In genomic region chr13:44756411-44756810, GRCh38 we compare ENCODE assay signal across 16 cellular contexts.
DNase-seq lines count a peak whose midpoint lies in the region; ATAC-seq, FAIRE-seq and TF ChIP-seq lines count a peak whose summit lies in the region.
"Had no signal": no experiment of that assay in that cellular context is flagged by ENCODE, and none has a peak within 500 bp of the region (broad histone marks: within the 10 kb centered on the region; RNA-seq: fewer than 3 reads in every experiment).

No MANE protein-coding gene starts in this region.

- peak; percentile 52 for TF ChIP-seq POLR2A in endothelial cell of umbilical vein (IDR thresholded peaks at IDR 0.05; ENCODE audit: low read depth, low read length)

- H3K27me3 ChIP-seq in endothelial cell of umbilical vein (ENCODE audit: control insufficient read depth in 2 of 2, insufficient read depth in 2 of 2, low read length in 2 of 2) (no peaks in the 10 kb centered on the region), upper lobe of right lung (no peaks in the 10 kb centered on the region)
- H3K27me3 ChIP-seq: MG63, uterus had no signal

- DNase-seq in COLO829 (ENCODE audit: low spot score) (peak; percentile 21), RCC 7860 (ENCODE audit: low spot score) (peak; percentile 49), endothelial cell of umbilical vein (ENCODE audit: low read depth, low spot score) (peak; percentile 86), renal cortical epithelial cell (ENCODE audit: low read depth) (peak; percentile 18), cerebellar nuclear complex (lab: John Stamatoyannopoulos, UW) (no peak), GM19240 (ENCODE audit: insufficient read length, low spot score) (no peak), upper lobe of right lung (no peak)
- DNase-seq: cortex of kidney; MG63; naive thymus-derived CD4-positive, alpha-beta T cell; NCI-H1694 treated with DMSO at 0.1 percent for 48 hours; NCI-H345; SIG-M5; uterus had no signal

- peaks cover 46% of the 10 kb centered on the region for H3K4me1 ChIP-seq in endothelial cell of umbilical vein (ENCODE audit: control insufficient read depth, extremely low read depth, insufficient read depth, low read length)
- H3K4me1 ChIP-seq in upper lobe of right lung, result no peaks in the 10 kb centered on the region
- H3K4me1 ChIP-seq: uterus had no signal

- dilution Hi-C loops in endothelial cell of umbilical vein (cut with MboI; ENCODE audit: extremely low pct_ligation_motif_present, low sequenced_read_pairs), result no loop called here

- ATAC-seq in HG02981 (IDR thresholded peaks at IDR 0.05; ENCODE audit: unreplicated experiment) (no peak), upper lobe of right lung (no peak)
- ATAC-seq: activated CD4-positive, CD25-positive, alpha-beta regulatory T cell treated with anti-CD3 and anti-CD28 coated beads, Interleukin-2, amount 50 U/mL, for 24 hours; naive thymus-derived CD4-positive, alpha-beta T cell had no signal

- H3K27ac ChIP-seq in endothelial cell of umbilical vein (ENCODE audit: insufficient read depth, low read depth, low read length) (peak overlapping the region; percentile 91), upper lobe of right lung (no peak overlapping the region)
- H3K27ac ChIP-seq: uterus had no signal

- H3K79me2 ChIP-seq in endothelial cell of umbilical vein (ENCODE audit: control insufficient read depth, insufficient read depth, low read length), result no peaks in the 10 kb centered on the region

- peak overlapping the region; percentile 82 for H3K9ac ChIP-seq in endothelial cell of umbilical vein (replicated peaks; ENCODE audit: extremely low read depth, insufficient read depth, low read length)

- H2AFZ ChIP-seq in endothelial cell of umbilical vein (ENCODE audit: low read depth, low read length), result no peak overlapping the region

- TF ChIP-seq CTCF in endothelial cell of umbilical vein (IDR thresholded peaks at IDR 0.05; ENCODE audit: extremely low read depth in 1 of 2, insufficient read depth in 1 of 2, low read depth in 1 of 2, low read length in 2 of 2), result no peak
- no peak for TF ChIP-seq CTCF in upper lobe of right lung (IDR thresholded peaks at IDR 0.05)

- no TSS peak for BruUV-seq in endothelial cell of umbilical vein (replicated peaks; lab: Mats Ljungman, UMichigan)

- H3K9me1 ChIP-seq in endothelial cell of umbilical vein (replicated peaks; ENCODE audit: control insufficient read depth, extremely low read depth, insufficient read depth, low read length), result no peaks in the 10 kb centered on the region

- H3K4me3 ChIP-seq in endothelial cell of umbilical vein (replicated peaks in 1 of 3; ENCODE audit: insufficient read depth in 1 of 3, low read depth in 1 of 3, low read length in 3 of 3) (peak overlapping the region in 1 of 3 experiments; percentile 36), upper lobe of right lung (no peak overlapping the region)
- H3K4me3 ChIP-seq: MG63, uterus had no signal

- no peaks in the 10 kb centered on the region for H3K36me3 ChIP-seq in endothelial cell of umbilical vein (ENCODE audit: control insufficient read depth in 2 of 2, extremely low read depth in 1 of 2, insufficient read depth in 2 of 2, low read length in 2 of 2)
- no peaks in the 10 kb centered on the region for H3K36me3 ChIP-seq in upper lobe of right lung
- H3K36me3 ChIP-seq: MG63, uterus had no signal

- POLR2A ChIA-PET in endothelial cell of umbilical vein (lab: Charles Lee), result no interaction called here

- peak; percentile 59 for FAIRE-seq in RCC 7860 (lab: Jason Lieb, UNC)
- peak; percentile 85 for FAIRE-seq in endothelial cell of umbilical vein (lab: Jason Lieb, UNC)

- H4K20me1 ChIP-seq in endothelial cell of umbilical vein (replicated peaks; ENCODE audit: control insufficient read depth, extremely low read depth, insufficient read depth, low read length), result no peaks in the 10 kb centered on the region

- CTCF ChIA-PET in endothelial cell of umbilical vein (lab: Charles Lee), result interaction anchor here (0.8 to 1.8 kb wide), 5 partner anchors 9 to 162 kb away, joined by 3 to 5 read pairs (median 3); no protein-coding TSS in a partner anchor

- intact Hi-C loops in endothelial cell of umbilical vein (cut with micrococcal nuclease) (loop anchor here (1.0 to 5.0 kb wide), 6 partner anchors 42 to 394 kb away; no protein-coding TSS in a partner anchor), upper lobe of right lung (cut with DNase I) (no loop called here)

- H3K9me3 ChIP-seq in endothelial cell of umbilical vein (replicated peaks; ENCODE audit: control insufficient read depth, insufficient read depth, low read length), result no peaks in the 10 kb centered on the region
- no peaks in the 10 kb centered on the region for H3K9me3 ChIP-seq in upper lobe of right lung
- H3K9me3 ChIP-seq: MG63, uterus had no signal

- peak overlapping the region; percentile 83 for H3K4me2 ChIP-seq in endothelial cell of umbilical vein (ENCODE audit: insufficient read depth, low read length)

TF ChIP-seq in endothelial cell of umbilical vein, 7 proteins besides CTCF, POLR2A, EP300 and RAD21:
- peak; percentile 91 for TF ChIP-seq GATA2 (IDR thresholded peaks at IDR 0.05; ENCODE audit: insufficient read depth, insufficient read length, low read depth, low read length)
- peak; percentile 23 for TF ChIP-seq FOS (IDR thresholded peaks at IDR 0.05; ENCODE audit: borderline replicate concordance, insufficient read depth, low read length)
- TF ChIP-seq POLR2AphosphoS5 (IDR thresholded peaks at IDR 0.05; ENCODE audit: insufficient read depth, low read depth, low read length), result peak; percentile 45
- peak; percentile 71 for TF ChIP-seq JUN (IDR thresholded peaks at IDR 0.05; ENCODE audit: borderline replicate concordance, insufficient read depth, insufficient read length, low read depth)
- TF ChIP-seq EZH2 (IDR thresholded peaks at IDR 0.05; ENCODE audit: borderline replicate concordance, low read depth, low read length, severe bottlenecking), result no peak
TF ChIP-seq in endothelial cell of umbilical vein: peak in this region for 4.

Comparison
In these comparisons a context has a peak if more than half of its experiments do, and no peak if none do; other contexts are left out.
1. DNase-seq: peak in COLO829 (single experiment), RCC 7860 (single experiment), endothelial cell of umbilical vein (single experiment) and renal cortical epithelial cell (single experiment); none in cerebellar nuclear complex (0 of 2), GM19240 (single experiment) and upper lobe of right lung (single experiment).